ENCODE assay signal across 9 cellular contexts in genomic region chr14:104436047-104436531, GRCh38.
DNase-seq lines count a peak whose midpoint lies in the region; ATAC-seq and TF ChIP-seq lines count a peak whose summit lies in the region.
"Had no signal": no experiment of that assay in that cellular context is flagged by ENCODE, and none has a peak within 500 bp of the region (broad histone marks: within the 10 kb centered on the region; RNA-seq: fewer than 3 reads in every experiment).

No MANE protein-coding gene starts in this region.

- H3K9me3 Mint-ChIP-seq in stimulated activated effector memory CD8-positive, alpha-beta T cell treated with anti-CD3 and anti-CD28 coated beads, Interleukin-12 subunit alpha, Interleukin-12 subunit beta, amount 100 ng/mL, for 72 hours = no peaks in the 10 kb centered on the region
- H3K9me3 Mint-ChIP-seq in glutamatergic neuron (ENCODE audit: unreplicated experiment) = peaks cover 3% of the 10 kb centered on the region
- H3K9me3 Mint-ChIP-seq: activated CD4-positive, alpha-beta T cell treated with anti-CD3 and anti-CD28 coated beads, Interleukin-2, amount 10 ng/mL, durations not matched to agents 7 days and 5 days had no signal

- peak; percentile 59 for DNase-seq in H4 (ENCODE audit: low spot score)
- DNase-seq in astrocyte of the hippocampus (ENCODE audit: low read depth, low spot score) = peak; percentile 36
- peak; percentile 81 for DNase-seq in islet precursor cell
- peak in 1 of 2 donors; percentile 42 for DNase-seq in stimulated activated effector memory CD8-positive, alpha-beta T cell treated with anti-CD3 and anti-CD28 coated beads, Interleukin-12 subunit alpha, Interleukin-12 subunit beta, amount 100 ng/mL, for 72 hours (ENCODE audit: low spot score in 2 of 2)
- no peak for DNase-seq in glutamatergic neuron
- DNase-seq: activated CD4-positive, alpha-beta T cell treated with anti-CD3 and anti-CD28 coated beads, Interleukin-2, amount 10 ng/mL, durations not matched to agents 7 days and 5 days had no signal

- no peak overlapping the region for H3K27ac Mint-ChIP-seq in stimulated activated effector memory CD8-positive, alpha-beta T cell treated with anti-CD3 and anti-CD28 coated beads, Interleukin-12 subunit alpha, Interleukin-12 subunit beta, amount 100 ng/mL, for 72 hours
- H3K27ac Mint-ChIP-seq in glutamatergic neuron (ENCODE audit: unreplicated experiment) = no peak overlapping the region
- H3K27ac Mint-ChIP-seq: activated CD4-positive, alpha-beta T cell treated with anti-CD3 and anti-CD28 coated beads, Interleukin-2, amount 10 ng/mL, durations not matched to agents 7 days and 5 days had no signal

- peaks cover 2% of the 10 kb centered on the region for H3K27me3 Mint-ChIP-seq in glutamatergic neuron (ENCODE audit: unreplicated experiment)
- H3K27me3 Mint-ChIP-seq: activated CD4-positive, alpha-beta T cell treated with anti-CD3 and anti-CD28 coated beads, Interleukin-2, amount 10 ng/mL, durations not matched to agents 7 days and 5 days had no signal

- no peak overlapping the region for H3K4me3 Mint-ChIP-seq in stimulated activated effector memory CD8-positive, alpha-beta T cell treated with anti-CD3 and anti-CD28 coated beads, Interleukin-12 subunit alpha, Interleukin-12 subunit beta, amount 100 ng/mL, for 72 hours
- H3K4me3 Mint-ChIP-seq in glutamatergic neuron (ENCODE audit: unreplicated experiment) = no peak overlapping the region
- H3K4me3 Mint-ChIP-seq: activated CD4-positive, alpha-beta T cell treated with anti-CD3 and anti-CD28 coated beads, Interleukin-2, amount 10 ng/mL, durations not matched to agents 7 days and 5 days had no signal

- ATAC-seq in stimulated activated effector memory CD8-positive, alpha-beta T cell treated with anti-CD3 and anti-CD28 coated beads, Interleukin-12 subunit alpha, Interleukin-12 subunit beta, amount 100 ng/mL, for 72 hours = peak; percentile 2
- ATAC-seq in GM18517 (IDR thresholded peaks at IDR 0.05; ENCODE audit: unreplicated experiment) = no peak
- no peak for ATAC-seq in GM18861 (IDR thresholded peaks at IDR 0.05; ENCODE audit: unreplicated experiment)
- no peak for ATAC-seq in GM21381 (IDR thresholded peaks at IDR 0.05; ENCODE audit: unreplicated experiment)

- H3K36me3 Mint-ChIP-seq in stimulated activated effector memory CD8-positive, alpha-beta T cell treated with anti-CD3 and anti-CD28 coated beads, Interleukin-12 subunit alpha, Interleukin-12 subunit beta, amount 100 ng/mL, for 72 hours = no peaks in the 10 kb centered on the region
- peaks cover 13% of the 10 kb centered on the region for H3K36me3 Mint-ChIP-seq in glutamatergic neuron (ENCODE audit: unreplicated experiment)

- no peaks in the 10 kb centered on the region for H3K4me1 Mint-ChIP-seq in stimulated activated effector memory CD8-positive, alpha-beta T cell treated with anti-CD3 and anti-CD28 coated beads, Interleukin-12 subunit alpha, Interleukin-12 subunit beta, amount 100 ng/mL, for 72 hours
- peaks cover 2% of the 10 kb centered on the region for H3K4me1 Mint-ChIP-seq in glutamatergic neuron (ENCODE audit: low read depth, unreplicated experiment)
- H3K4me1 Mint-ChIP-seq: activated CD4-positive, alpha-beta T cell treated with anti-CD3 and anti-CD28 coated beads, Interleukin-2, amount 10 ng/mL, durations not matched to agents 7 days and 5 days had no signal

- TF ChIP-seq CTCF in glutamatergic neuron (IDR thresholded peaks at IDR 0.05; ENCODE audit: partially characterized antibody, unreplicated experiment) = no peak
